8 cellular contexts compared by ENCODE assay signal in genomic region chr18:5237083-5237722, GRCh38. TPM values are rescaled to one million over a fixed set of nuclear protein-coding genes. Genes with fewer than 3 reads are reported as not detected.
A peak's percentile ranks its signal among the peaks of the same experiment; 100 is the strongest.
DNase-seq lines count a peak whose midpoint lies in the region; TF ChIP-seq lines count a peak whose summit lies in the region.

No MANE protein-coding gene starts in this region.

- H3K27me3 Mint-ChIP-seq in activated CD4-positive, alpha-beta T cell treated with anti-CD3 and anti-CD28 coated beads, Interleukin-2, amount 10 ng/mL, durations not matched to agents 7 days and 5 days, result no peaks in the 10 kb centered on the region

- peaks cover 16% of the 10 kb centered on the region for H3K4me1 ChIP-seq in adipocyte (ENCODE audit: control insufficient read depth, insufficient read depth, low read length)
- H3K4me1 ChIP-seq in skeletal muscle tissue (ENCODE audit: control insufficient read depth in 3 of 3, insufficient read depth in 3 of 3, low read length in 3 of 3), result peaks cover 18 to 26% (median 18%) of the 10 kb centered on the region in 3 donors

- H3K4me1 Mint-ChIP-seq in activated CD4-positive, alpha-beta T cell treated with anti-CD3 and anti-CD28 coated beads, Interleukin-2, amount 10 ng/mL, durations not matched to agents 7 days and 5 days, result peaks cover 41% of the 10 kb centered on the region

- H3K4me3 ChIP-seq in HFF-Myc (replicated peaks; ENCODE audit: low read depth, low read length), result peak overlapping the region; percentile 76
- H3K4me3 ChIP-seq in adipocyte (ENCODE audit: low read length), result peak overlapping the region; percentile 92
- H3K4me3 ChIP-seq in skeletal muscle tissue (ENCODE audit: low read length in 3 of 3), result peak overlapping the region; percentile 73 to 96 (median 96)

- CTCF ChIA-PET in activated CD4-positive, alpha-beta T cell treated with anti-CD3 and anti-CD28 coated beads, Interleukin-2, amount 10 ng/mL, durations not matched to agents 7 days and 5 days (lab: Charles Lee), result interaction anchor here (0.5 to 2.0 kb wide), 5 partner anchors 9 to 65 kb away, joined by 3 to 19 read pairs (median 5); partner anchors contain the start of gene ZBTB14

- H3K27me3 ChIP-seq in adipocyte (replicated peaks; ENCODE audit: control insufficient read depth, insufficient read depth, low read length), result no peaks in the 10 kb centered on the region
- H3K27me3 ChIP-seq in skeletal muscle tissue (ENCODE audit: control insufficient read depth in 3 of 3, insufficient read depth in 3 of 3, low read length in 3 of 3), result no peaks in the 10 kb centered on the region

- H3K9ac ChIP-seq in adipocyte (ENCODE audit: low read length) (peak overlapping the region; percentile 97), skeletal muscle tissue (ENCODE audit: low read depth in 1 of 3, low read length in 3 of 3) (peak overlapping the region; percentile 93 to 97 (median 94))

- H3K9me3 ChIP-seq in adipocyte (ENCODE audit: control insufficient read depth, low read length) (no peaks in the 10 kb centered on the region), skeletal muscle tissue (ENCODE audit: control insufficient read depth in 3 of 3, low read length in 3 of 3) (no peaks in the 10 kb centered on the region)

- H3K36me3 ChIP-seq in adipocyte (ENCODE audit: control insufficient read depth, insufficient read depth, low read length, severe bottlenecking) (no peaks in the 10 kb centered on the region), skeletal muscle tissue (ENCODE audit: control insufficient read depth in 3 of 3, insufficient read depth in 3 of 3, low read length in 3 of 3) (peaks cover 5 to 10% (median 9%) of the 10 kb centered on the region in 3 donors)

- H3K9me3 Mint-ChIP-seq in activated CD4-positive, alpha-beta T cell treated with anti-CD3 and anti-CD28 coated beads, Interleukin-2, amount 10 ng/mL, durations not matched to agents 7 days and 5 days, result no peaks in the 10 kb centered on the region

- peaks cover 27% of the 10 kb centered on the region for H3K36me3 Mint-ChIP-seq in activated CD4-positive, alpha-beta T cell treated with anti-CD3 and anti-CD28 coated beads, Interleukin-2, amount 10 ng/mL, durations not matched to agents 7 days and 5 days (ENCODE audit: low read depth)

- POLR2A ChIA-PET in activated CD4-positive, alpha-beta T cell treated with anti-CD3 and anti-CD28 coated beads, Interleukin-2, amount 10 ng/mL, durations not matched to agents 7 days and 5 days (lab: Charles Lee), result interaction anchor here (1.1 to 1.4 kb wide), 4 partner anchors 22 to 60 kb away, joined by 3 to 11 read pairs (median 4); partner anchors contain the start of gene ZBTB14

- no peak for TF ChIP-seq CTCF in HFF-Myc (IDR thresholded peaks at IDR 0.05; ENCODE audit: low read depth, low read length, missing control alignments)

- no peak for DNase-seq in activated CD4-positive, alpha-beta T cell treated with anti-CD3 and anti-CD28 coated beads, Interleukin-2, amount 10 ng/mL, durations not matched to agents 7 days and 5 days
- DNase-seq in activated CD4-positive, alpha-beta T cell treated with anti-CD3 and anti-CD28 coated beads for 48 hours, result no peak
- DNase-seq in HFF-Myc (ENCODE audit: extremely low read depth, low read depth) (peak; percentile 10), NCI-H146 treated with DMSO at 0.1 percent for 48 hours (lab: John Stamatoyannopoulos, UW; ENCODE audit: unreplicated experiment) (peak; percentile 82), adipocyte (ENCODE audit: low read depth) (peak; percentile 30), hypothalamus (lab: John Stamatoyannopoulos, UW) (peak in 26 of 51 donors; percentile 12 to 82 (median 41))
- no peak for DNase-seq in activated CD4-positive, alpha-beta T cell treated with anti-CD3 and anti-CD28 coated beads for 4 hours

- H3K27ac Mint-ChIP-seq in activated CD4-positive, alpha-beta T cell treated with anti-CD3 and anti-CD28 coated beads, Interleukin-2, amount 10 ng/mL, durations not matched to agents 7 days and 5 days, result peak overlapping the region; percentile 97

- peak overlapping the region; percentile 91 for H3K4me3 Mint-ChIP-seq in activated CD4-positive, alpha-beta T cell treated with anti-CD3 and anti-CD28 coated beads, Interleukin-2, amount 10 ng/mL, durations not matched to agents 7 days and 5 days

- peak overlapping the region; percentile 98 for H3K27ac ChIP-seq in skeletal muscle tissue (ENCODE audit: low read depth, low read length)

RNA-seq across cellular contexts. Expression of gene AKAIN1, which starts 40.1 kb away (rescaled TPM):
- not detected for total RNA-seq in activated CD4-positive, alpha-beta T cell treated with anti-CD3 and anti-CD28 coated beads, Interleukin-2, amount 10 ng/mL, durations not matched to agents 7 days and 5 days
- total RNA-seq in skeletal muscle tissue, result not detected

RNA-seq across cellular contexts. Expression of gene ZBTB14, which starts 58.3 kb away (rescaled TPM):
- 10 to 100 TPM; 26.6 to 27.4 TPM for total RNA-seq in activated CD4-positive, alpha-beta T cell treated with anti-CD3 and anti-CD28 coated beads, Interleukin-2, amount 10 ng/mL, durations not matched to agents 7 days and 5 days
- 6.8 TPM for total RNA-seq in skeletal muscle tissue

Comparison
In these comparisons a context has a peak if more than half of its experiments do, and no peak if none do; other contexts are left out.
1. DNase-seq: peak in HFF-Myc (single experiment), NCI-H146 treated with DMSO at 0.1 percent for 48 hours (single experiment), adipocyte (single experiment) and hypothalamus (26 of 51); none in activated CD4-positive, alpha-beta T cell treated with anti-CD3 and anti-CD28 coated beads, Interleukin-2, amount 10 ng/mL, durations not matched to agents 7 days and 5 days (single experiment), activated CD4-positive, alpha-beta T cell treated with anti-CD3 and anti-CD28 coated beads for 48 hours (single experiment) and activated CD4-positive, alpha-beta T cell treated with anti-CD3 and anti-CD28 coated beads for 4 hours (0 of 2).
2. Peak in every context shown above with its lines, with median percentiles within 50 percentile points of each other: H3K4me3 ChIP-seq.